8 cellular contexts compared by ENCODE assay signal in the genomic region with DNA sequence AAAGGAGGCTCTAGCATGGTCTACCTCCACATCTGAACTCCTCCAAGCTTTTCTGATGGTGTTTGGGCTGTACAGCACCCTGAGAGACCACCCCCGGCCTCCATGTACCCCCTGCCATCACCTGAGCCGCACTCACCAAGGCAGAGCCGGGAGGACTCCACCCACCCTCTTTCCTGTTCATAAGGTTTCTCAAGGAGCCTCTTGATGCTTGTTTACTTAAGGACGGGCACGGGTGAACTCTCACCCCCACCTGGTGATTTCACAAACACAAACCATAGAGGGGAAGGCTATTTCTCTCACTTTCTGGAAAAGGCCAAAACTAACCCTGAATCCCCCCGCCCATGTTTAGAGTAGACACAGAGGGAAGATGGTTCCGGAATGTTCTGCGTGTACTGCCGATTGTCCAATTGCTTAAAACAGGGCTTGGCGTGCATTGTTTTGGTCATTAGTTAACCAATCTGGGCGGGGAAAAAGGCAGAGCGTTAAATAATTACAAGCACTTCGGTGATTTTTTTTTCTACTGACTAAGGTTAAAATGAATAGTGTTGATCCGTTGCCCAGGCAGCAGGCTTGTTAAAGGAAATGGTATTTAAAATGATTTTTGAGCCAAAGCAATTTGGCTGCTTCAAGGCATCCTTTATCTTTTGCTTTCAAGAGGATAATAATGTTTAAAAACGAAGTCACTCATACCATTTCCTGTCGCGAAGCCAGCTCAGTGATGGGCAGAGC.
DNase-seq lines count a peak whose midpoint lies in the region; TF ChIP-seq lines count a peak whose summit lies in the region.

No MANE protein-coding gene starts in this region.

- H3K36me3 ChIP-seq in HEK293 (ENCODE audit: control insufficient read depth in 2 of 2, insufficient read depth in 1 of 2, low read length in 2 of 2), result no peaks in the 10 kb centered on the region
- H3K36me3 ChIP-seq in fibroblast of lung (ENCODE audit: control insufficient read depth, insufficient read depth, low read length), result no peaks in the 10 kb centered on the region
- H3K36me3 ChIP-seq in smooth muscle cell (ENCODE audit: low read depth), result no peaks in the 10 kb centered on the region
- no peaks in the 10 kb centered on the region for H3K36me3 ChIP-seq in MM.1S (replicated peaks; ENCODE audit: insufficient read depth, low read length)

- no peaks in the 10 kb centered on the region for H3K79me2 ChIP-seq in fibroblast of lung (ENCODE audit: control insufficient read depth, insufficient read depth, low read length)
- H3K79me2 ChIP-seq in smooth muscle cell (ENCODE audit: low read depth), result no peaks in the 10 kb centered on the region
- H3K79me2 ChIP-seq in MM.1S (ENCODE audit: low read length), result no peaks in the 10 kb centered on the region

- peak overlapping the region; percentile 41 for H3K4me2 ChIP-seq in fibroblast of lung (ENCODE audit: extremely low read depth, insufficient read depth, low read length)
- peak overlapping the region; percentile 41 for H3K4me2 ChIP-seq in smooth muscle cell
- H3K4me2 ChIP-seq in MM.1S (ENCODE audit: low read depth, low read length), result no peak overlapping the region

- DNase-seq in NCI-H510A treated with DMSO at 0.1 percent for 48 hours (lab: John Stamatoyannopoulos, UW), result peak; percentile 86
- peak; percentile 70 to 85 for DNase-seq in fibroblast of lung (ENCODE audit: low read depth in 2 of 2)
- DNase-seq in smooth muscle cell (lab: John Stamatoyannopoulos, UW; ENCODE audit: unreplicated experiment), result no peak
- no peak for DNase-seq in kidney glomerular epithelial cell (lab: John Stamatoyannopoulos, UW)
- DNase-seq in SKM-1 (lab: John Stamatoyannopoulos, UW; ENCODE audit: unreplicated experiment), result no peak
- no peak for DNase-seq in MM.1S
- no peak for DNase-seq in NOMO-1 treated with dmso at 0.1 percent for 144 hours (lab: John Stamatoyannopoulos, UW; ENCODE audit: unreplicated experiment)

- no peak overlapping the region for H3K9ac ChIP-seq in fibroblast of lung (ENCODE audit: insufficient read depth, low read length)
- H3K9ac ChIP-seq in smooth muscle cell (ENCODE audit: low read depth), result no peak overlapping the region
- H3K9ac ChIP-seq in MM.1S (ENCODE audit: low read length), result no peak overlapping the region

- H2AFZ ChIP-seq in fibroblast of lung (ENCODE audit: low read length) (peak overlapping the region; percentile 38), smooth muscle cell (ENCODE audit: low read depth) (peak overlapping the region; percentile 38), MM.1S (ENCODE audit: low read length) (no peak overlapping the region)

- H3K9me3 ChIP-seq in HEK293 (ENCODE audit: control insufficient read depth, insufficient read depth, low read depth, low read length) (no peaks in the 10 kb centered on the region), fibroblast of lung (ENCODE audit: control insufficient read depth, insufficient read depth, low read depth, low read length) (no peaks in the 10 kb centered on the region), smooth muscle cell (replicated peaks; ENCODE audit: low read depth) (no peaks in the 10 kb centered on the region), MM.1S (replicated peaks; ENCODE audit: insufficient read depth, low read length) (no peaks in the 10 kb centered on the region)

- H3K27me3 ChIP-seq in fibroblast of lung (ENCODE audit: control insufficient read depth, insufficient read depth, low read length) (no peaks in the 10 kb centered on the region), smooth muscle cell (ENCODE audit: low read depth) (no peaks in the 10 kb centered on the region), MM.1S (replicated peaks; ENCODE audit: insufficient read depth, low read length) (peaks cover 90% of the 10 kb centered on the region)

- H3K4me3 ChIP-seq in HEK293 (ENCODE audit: low read depth, low read length), result no peak overlapping the region
- peak overlapping the region in 1 of 4 experiments; percentile 6 for H3K4me3 ChIP-seq in fibroblast of lung (replicated peaks in 1 of 4; ENCODE audit: control extremely low read depth in 1 of 4, insufficient read depth in 1 of 4, low read depth in 3 of 4, low read length in 4 of 4)
- H3K4me3 ChIP-seq in smooth muscle cell, result no peak overlapping the region
- no peak overlapping the region for H3K4me3 ChIP-seq in MM.1S (ENCODE audit: low read length)

- TF ChIP-seq CTCF in HEK293 (tag by site-specific recombination; IDR thresholded peaks at IDR 0.05) (no peak), fibroblast of lung (conservative IDR thresholded peaks at IDR 0.05 in 1 of 2, IDR thresholded peaks at IDR 0.05 in 1 of 2; ENCODE audit: low read depth in 1 of 2, low read length in 2 of 2) (no peak), smooth muscle cell (IDR thresholded peaks at IDR 0.05; ENCODE audit: borderline replicate concordance, insufficient read depth, poor library complexity, severe bottlenecking) (no peak), MM.1S (IDR thresholded peaks at IDR 0.05; ENCODE audit: low read length) (no peak)

- H4K20me1 ChIP-seq in fibroblast of lung (ENCODE audit: control insufficient read depth, extremely low read depth, insufficient read depth, low read length), result no peaks in the 10 kb centered on the region
- no peaks in the 10 kb centered on the region for H4K20me1 ChIP-seq in smooth muscle cell (ENCODE audit: low read depth)
- no peaks in the 10 kb centered on the region for H4K20me1 ChIP-seq in MM.1S (ENCODE audit: insufficient read depth, low read length)

- H3F3A ChIP-seq in smooth muscle cell (ENCODE audit: low read depth) (no peaks in the 10 kb centered on the region), MM.1S (ENCODE audit: insufficient read depth, low read length) (no peaks in the 10 kb centered on the region)

- CTCF ChIA-PET in HEK293 (lab: Yijun Ruan, JAX), result interaction anchor here (0.6 kb wide), 1 partner anchor 161 kb away, joined by 4 read pairs; no protein-coding TSS in a partner anchor

- H3K9me2 ChIP-seq in MM.1S (replicated peaks; ENCODE audit: insufficient read depth, low read length), result no peaks in the 10 kb centered on the region

- WGBS in smooth muscle cell (ENCODE audit: low lambda C conversion rate), result 70% methylated on average over 17 of the region's 17 CpGs

- POLR2A ChIA-PET in HEK293 (lab: Yijun Ruan, JAX), result no interaction called here

- H3K27ac ChIP-seq in HEK293 (ENCODE audit: extremely low read depth, low read depth, low read length), result no peak overlapping the region
- peak overlapping the region; percentile 11 for H3K27ac ChIP-seq in fibroblast of lung (ENCODE audit: insufficient read depth, low read length)
- peak overlapping the region; percentile 45 for H3K27ac ChIP-seq in smooth muscle cell (ENCODE audit: low read depth)
- no peak overlapping the region for H3K27ac ChIP-seq in MM.1S (ENCODE audit: low read length)

- no peaks in the 10 kb centered on the region for H3K4me1 ChIP-seq in HEK293 (ENCODE audit: control insufficient read depth, insufficient read depth, low read length)
- H3K4me1 ChIP-seq in fibroblast of lung (ENCODE audit: control insufficient read depth, extremely low read depth, insufficient read depth, low read length), result no peaks in the 10 kb centered on the region
- peaks cover 6% of the 10 kb centered on the region for H3K4me1 ChIP-seq in smooth muscle cell (ENCODE audit: low read depth)
- H3K4me1 ChIP-seq in MM.1S (ENCODE audit: low read length), result no peaks in the 10 kb centered on the region

TF ChIP-seq in HEK293, 187 proteins besides CTCF, POLR2A, EP300 and RAD21:
- no peak for TF ChIP-seq BCL11B (tag by site-specific recombination; IDR thresholded peaks at IDR 0.05; ENCODE audit: low read depth)
- peak; percentile 65 for TF ChIP-seq ZIC2 (tag by site-specific recombination; IDR thresholded peaks at IDR 0.05)

Comparison
In these comparisons a context has a peak if more than half of its experiments do, and no peak if none do; other contexts are left out.
1. H3K27ac ChIP-seq: peak in fibroblast of lung (single experiment) and smooth muscle cell (single experiment); none in HEK293 (single experiment) and MM.1S (single experiment).
2. DNase-seq: peak in NCI-H510A treated with DMSO at 0.1 percent for 48 hours (single experiment) and fibroblast of lung (2 of 2); none in smooth muscle cell (single experiment), kidney glomerular epithelial cell (single experiment), SKM-1 (single experiment), MM.1S (single experiment) and NOMO-1 treated with dmso at 0.1 percent for 144 hours (single experiment).